Comparison of ENCODE assay signal across 22 cellular contexts in genomic region chr1:10622896-10623295, GRCh38.
"Had no signal": no experiment of that assay in that cellular context is flagged by ENCODE, and none has a peak within 500 bp of the region (broad histone marks: within the 10 kb centered on the region; RNA-seq: fewer than 3 reads in every experiment).

No MANE protein-coding gene starts in this region.

- H3K27me3 ChIP-seq: thyroid gland had no signal

- H3K4me3 ChIP-seq: coronary artery, left ventricle myocardium inferior, psoas muscle, thyroid gland had no signal

- ATAC-seq: activated CD8-positive, alpha-beta T cell treated with anti-CD3 and anti-CD28 coated beads, Interleukin-2, amount 10 ng/mL, durations not matched to agents 7 days and 5 days; activated naive CD8-positive, alpha-beta T cell treated with anti-CD3 and anti-CD28 coated beads, Interleukin-2, amount 50 U/mL, for 24 hours; psoas muscle had no signal

- DNase-seq: activated CD4-positive, alpha-beta T cell treated with anti-CD3 and anti-CD28 coated beads, Interleukin-2, amount 10 ng/mL, durations not matched to agents 7 days and 5 days; activated CD4-positive, CD25-positive, alpha-beta regulatory T cell; activated CD8-positive, alpha-beta T cell treated with anti-CD3 and anti-CD28 coated beads, Interleukin-2, amount 10 ng/mL, durations not matched to agents 7 days and 5 days; activated naive CD4-positive, alpha-beta T cell treated with anti-CD3 and anti-CD28 coated beads, Interleukin-2, amount 10 ng/mL, durations not matched to agents 7 days and 5 days; activated naive CD8-positive, alpha-beta T cell treated with anti-CD3 and anti-CD28 coated beads, Interleukin-2, amount 50 U/mL, for 24 hours; activated T-cell treated with anti-CD3 and anti-CD28 coated beads, Interleukin-2, amount 50 U/mL, for 24 hours; anterior cingulate cortex; central memory CD4-positive, alpha-beta T cell; head of caudate nucleus; kidney; left ventricle myocardium inferior; psoas muscle; stimulated activated CD4-positive, alpha-beta T cell treated with anti-CD3 and anti-CD28 coated beads, Interleukin-12 subunit alpha, Interleukin-12 subunit beta, amount 100 ng/mL, for 4 hours; stimulated activated CD4-positive, alpha-beta T cell treated with anti-CD3 and anti-CD28 coated beads, Interleukin-1b, Interleukin-23, amount 100 ng/mL, for 48 hours; stimulated activated CD8-positive, alpha-beta memory T cell treated with anti-CD3 and anti-CD28 coated beads, Interleukin-4, amount 100 ng/mL, for 48 hours; stimulated activated naive CD4-positive, alpha-beta T cell; SW 1271 had no signal

- H3K9me3 ChIP-seq: left ventricle myocardium inferior, psoas muscle, thyroid gland had no signal

- FAIRE-seq: frontal cortex, kidney, TTC549, urothelium cell line had no signal

- H3K27ac ChIP-seq: coronary artery, left ventricle myocardium inferior, psoas muscle, thyroid gland had no signal

- H3K4me1 ChIP-seq: left ventricle myocardium inferior, psoas muscle had no signal
